ENCODE assay signal across 22 cellular contexts in the genomic region with DNA sequence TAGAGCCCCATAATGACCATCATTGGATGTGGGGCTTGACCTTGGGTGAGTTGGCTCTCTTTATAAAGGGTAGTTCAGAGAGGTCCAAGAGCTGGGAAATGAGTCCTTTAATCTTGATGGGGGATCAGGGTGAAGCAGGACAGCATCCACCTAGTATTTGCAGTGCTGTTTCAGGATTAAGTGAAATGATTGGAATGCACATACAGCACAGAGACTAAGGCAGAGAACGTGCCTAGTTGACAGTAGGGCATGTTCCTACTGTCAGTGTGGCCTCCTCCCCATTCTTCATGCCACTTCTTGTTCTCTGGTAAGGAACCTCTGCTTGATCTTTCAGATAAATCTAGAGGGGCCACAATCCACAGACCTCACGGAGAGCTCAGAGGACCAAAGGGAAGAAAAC.
"Had no signal": no experiment of that assay in that cellular context is flagged by ENCODE, and none has a peak within 500 bp of the region (broad histone marks: within the 10 kb centered on the region; RNA-seq: fewer than 3 reads in every experiment).

No MANE protein-coding gene starts in this region.

- H3K27me3 ChIP-seq: body of pancreas, dorsolateral prefrontal cortex, gastrocnemius medialis, neural progenitor cell, right atrium auricular region, stomach had no signal

- H3K9me3 ChIP-seq: body of pancreas, gastrocnemius medialis, mucosa of descending colon, prostate gland, right atrium auricular region, stomach had no signal

- ATAC-seq: activated CD4-positive, alpha-beta T cell treated with anti-CD3 and anti-CD28 coated beads for 36 hours; body of pancreas; mucosa of descending colon; stimulated activated effector memory CD8-positive, alpha-beta T cell treated with anti-CD3 and anti-CD28 coated beads, Interleukin-12 subunit alpha, Interleukin-12 subunit beta, amount 100 ng/mL, for 72 hours; WTC11 had no signal

- H3K36me3 ChIP-seq: gastrocnemius medialis, neural progenitor cell, prostate gland, right atrium auricular region, stomach had no signal

- H3K4me1 ChIP-seq: body of pancreas, gastrocnemius medialis, neural progenitor cell, prostate gland, right atrium auricular region, stomach had no signal

- FAIRE-seq: colon, TTC549 had no signal

- H3K4me3 ChIP-seq: body of pancreas, dorsolateral prefrontal cortex, gastrocnemius medialis, mucosa of descending colon, neural progenitor cell, prostate gland, right atrium auricular region, smooth muscle cell, stomach had no signal

- H3K27ac ChIP-seq: body of pancreas, dorsolateral prefrontal cortex, epithelial cell of prostate, gastrocnemius medialis, neural progenitor cell, prostate gland, stomach had no signal

- H3K4me2 ChIP-seq: neural progenitor cell, smooth muscle cell had no signal

- H2AFZ ChIP-seq: neural progenitor cell had no signal

- H3K9ac ChIP-seq: neural progenitor cell had no signal

- DNase-seq: activated CD4-positive, alpha-beta T cell treated with anti-CD3 and anti-CD28 coated beads for 36 hours; activated CD4-positive, alpha-beta T cell treated with anti-CD3 and anti-CD28 coated beads, Interleukin-2, amount 50 U/mL, for 48 hours; amygdala; body of pancreas; dorsolateral prefrontal cortex; gastrocnemius medialis; head of caudate nucleus; mesenchymal stem cell; mucosa of descending colon; naive B cell; stimulated activated CD4-positive, alpha-beta T cell treated with anti-CD3 and anti-CD28 coated beads, Interleukin-4, amount 100 ng/mL, for 24 hours; stomach; T-helper 2 cell had no signal
